Comparison of ENCODE assay signal across 8 cellular contexts in the genomic region with DNA sequence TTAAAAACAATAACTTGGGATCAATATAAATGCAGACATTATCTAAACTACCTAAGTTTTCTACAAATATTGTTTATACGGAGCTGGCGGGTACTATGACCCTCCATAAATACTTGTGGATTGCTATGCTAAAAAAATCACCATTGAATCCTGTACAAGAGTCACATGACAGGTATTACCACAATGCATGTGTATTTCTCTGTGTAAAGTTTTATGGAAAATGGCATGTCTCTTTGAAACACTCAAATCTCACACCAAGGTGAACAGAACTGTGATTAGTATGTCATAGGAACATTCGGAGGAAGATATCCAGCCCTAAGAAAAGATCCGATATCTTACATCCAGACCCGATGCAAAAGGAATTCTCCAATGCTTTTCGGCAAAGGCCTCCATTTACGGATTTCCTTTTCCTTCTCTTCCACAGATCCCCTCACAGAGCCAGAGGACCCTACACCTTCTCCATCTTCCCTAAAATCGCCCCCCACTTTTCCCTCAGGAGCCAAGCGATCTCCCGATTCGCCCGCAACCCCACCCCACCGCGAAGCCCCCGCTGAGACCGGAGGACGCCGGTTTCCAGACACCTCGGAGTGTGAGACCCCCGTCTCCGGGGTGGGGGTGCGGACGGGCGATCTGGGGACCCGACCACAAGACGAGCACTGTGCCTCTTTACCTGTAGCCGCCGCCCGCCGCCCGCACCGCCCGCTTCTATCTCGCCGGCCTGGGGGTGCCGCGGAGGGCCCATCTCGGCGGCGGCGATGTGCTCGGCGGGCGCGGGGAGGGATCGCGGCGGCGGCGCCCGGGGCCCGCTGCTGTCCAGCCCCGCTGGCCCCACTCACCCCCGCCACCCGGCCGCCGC. TPM values are rescaled to one million over a fixed set of nuclear protein-coding genes. Genes with fewer than 3 reads are reported as not detected.
DNase-seq lines count a peak whose midpoint lies in the region; ATAC-seq and TF ChIP-seq lines count a peak whose summit lies in the region.

No MANE protein-coding gene starts in this region.

- H3K27ac Mint-ChIP-seq in T-helper 1 cell treated with Interleukin-12 subunit alpha and Interleukin-12 subunit beta and Interleukin-4 antibody, amounts not matched to agents 30 μg/mL and 1 μg/mL, for 36 hours = peak overlapping the region; percentile 93

- H3K4me1 ChIP-seq in liver (ENCODE audit: control insufficient read depth in 4 of 4, insufficient read depth in 4 of 4, low read length in 3 of 4) (peaks cover 1 to 17% (median 10%) of the 10 kb centered on the region in 4 donors), thoracic aorta (ENCODE audit: control insufficient read depth in 1 of 2, low read depth in 2 of 2) (peaks cover 5 to 10% of the 10 kb centered on the region in 2 donors)

- TF ChIP-seq CTCF in astrocyte of the spinal cord (IDR thresholded peaks at IDR 0.05; ENCODE audit: low read depth, low read length) (no peak), liver (IDR thresholded peaks at IDR 0.05; ENCODE audit: low read depth, low read length, missing input control) (no peak), thoracic aorta (IDR thresholded peaks at IDR 0.05) (no peak)

- ATAC-seq in HG03520 (IDR thresholded peaks at IDR 0.05; ENCODE audit: unreplicated experiment) (peak; percentile 0), thoracic aorta (ENCODE audit: insufficient number of reproducible peaks, low FRiP score, low read depth) (no peak)

- peaks cover 11% of the 10 kb centered on the region for H3K36me3 Mint-ChIP-seq in T-helper 1 cell treated with Interleukin-12 subunit alpha and Interleukin-12 subunit beta and Interleukin-4 antibody, amounts not matched to agents 30 μg/mL and 1 μg/mL, for 36 hours (ENCODE audit: low read depth)

- no peaks in the 10 kb centered on the region for H3K9me3 ChIP-seq in liver (ENCODE audit: control insufficient read depth in 4 of 4, low read length in 3 of 4)
- H3K9me3 ChIP-seq in thoracic aorta = no peaks in the 10 kb centered on the region

- H3K36me3 ChIP-seq in liver (ENCODE audit: control insufficient read depth in 4 of 4, insufficient read depth in 3 of 4, low read depth in 1 of 4, low read length in 3 of 4) = peaks cover 0 to 4% (median 0%) of the 10 kb centered on the region in 4 donors
- H3K36me3 ChIP-seq in thoracic aorta = no peaks in the 10 kb centered on the region

- peaks cover 11% of the 10 kb centered on the region for H3K27me3 Mint-ChIP-seq in T-helper 1 cell treated with Interleukin-12 subunit alpha and Interleukin-12 subunit beta and Interleukin-4 antibody, amounts not matched to agents 30 μg/mL and 1 μg/mL, for 36 hours (ENCODE audit: low read depth)

- H3K27me3 ChIP-seq in liver (ENCODE audit: control insufficient read depth in 4 of 4, insufficient read depth in 4 of 4, low read length in 3 of 4) (no peaks in the 10 kb centered on the region), thoracic aorta (replicated peaks; ENCODE audit: insufficient read depth) (no peaks in the 10 kb centered on the region)

- H3K4me1 Mint-ChIP-seq in T-helper 1 cell treated with Interleukin-12 subunit alpha and Interleukin-12 subunit beta and Interleukin-4 antibody, amounts not matched to agents 30 μg/mL and 1 μg/mL, for 36 hours (ENCODE audit: low read depth) = peaks cover 23% of the 10 kb centered on the region

- peak overlapping the region; percentile 43 to 67 for H3K9ac ChIP-seq in liver (ENCODE audit: low read depth in 1 of 2, low read length in 2 of 2)

- in situ Hi-C loops in astrocyte of the spinal cord (cut with HindIII; ENCODE audit: low sequenced_read_pairs) = no loop called here

- H3K4me3 Mint-ChIP-seq in T-helper 1 cell treated with Interleukin-12 subunit alpha and Interleukin-12 subunit beta and Interleukin-4 antibody, amounts not matched to agents 30 μg/mL and 1 μg/mL, for 36 hours = peak overlapping the region; percentile 98

- H3K4me3 ChIP-seq in astrocyte of the spinal cord (ENCODE audit: low read depth, low read length) (peak overlapping the region; percentile 91), liver (ENCODE audit: low read depth in 1 of 3, low read length in 3 of 3) (peak overlapping the region; percentile 62 to 100 (median 84)), thoracic aorta (peak overlapping the region; percentile 100)

- 1% methylated on average over 57 of the region's 57 CpGs for WGBS in liver

- H3K27ac ChIP-seq in liver (ENCODE audit: low read depth in 1 of 2, low read length in 2 of 2) (peak overlapping the region; percentile 41 to 59), thoracic aorta (peak overlapping the region; percentile 69 to 72)

- TF ChIP-seq RAD21 in liver (IDR thresholded peaks at IDR 0.05) = no peak

- no peak for DNase-seq in T-helper 1 cell
- DNase-seq in astrocyte of the spinal cord (ENCODE audit: low read depth, low spot score) = peak; percentile 22
- DNase-seq in thoracic aorta (ENCODE audit: low spot score) = peak; percentile 4
- no peak for DNase-seq in UCSD-AML1 (lab: John Stamatoyannopoulos, UW; ENCODE audit: unreplicated experiment)
- DNase-seq in T-helper 9 cell = no peak

- no peaks in the 10 kb centered on the region for H3K9me3 Mint-ChIP-seq in T-helper 1 cell treated with Interleukin-12 subunit alpha and Interleukin-12 subunit beta and Interleukin-4 antibody, amounts not matched to agents 30 μg/mL and 1 μg/mL, for 36 hours

TF ChIP-seq in liver, 16 proteins besides CTCF, POLR2A, EP300 and RAD21:
- peak; percentile 20 for TF ChIP-seq REST (IDR thresholded peaks at IDR 0.05)
- no peak for TF ChIP-seq FOXA1 (IDR thresholded peaks at IDR 0.05)

RNA-seq across cellular contexts. Expression of gene SAP130, which starts 1.2 kb away (rescaled TPM):
- total RNA-seq in liver = 1 to 10 TPM; 4.2 to 4.8 TPM
- polyA plus RNA-seq in liver = 1 to 10 TPM; 3.3 to 5.3 TPM
- 10 to 100 TPM in 1 of 2 donors, 1 to 10 TPM in 1; 8.7 to 24.3 TPM for total RNA-seq in thoracic aorta

Comparison
In these comparisons a context has a peak if more than half of its experiments do, and no peak if none do; other contexts are left out.
1. DNase-seq: peak in astrocyte of the spinal cord (single experiment) and thoracic aorta (single experiment); none in T-helper 1 cell (0 of 5), UCSD-AML1 (single experiment) and T-helper 9 cell (single experiment).
2. Peak in every context shown above with its lines, with median percentiles within 50 percentile points of each other: H3K4me3 ChIP-seq.